ENCODE assay signal across 8 cellular contexts in genomic region chr6:37257634-37258404, GRCh38. TPM values are rescaled to one million over a fixed set of nuclear protein-coding genes. Genes with fewer than 3 reads are reported as not detected.
DNase-seq lines count a peak whose midpoint lies in the region; ATAC-seq and TF ChIP-seq lines count a peak whose summit lies in the region.

Gene TBC1D22B (plus strand): TSS chr6:37257772. CDS start chr6:37257918, 146 bp downstream.
Gene TMEM217 (minus strand): TSS chr6:37258144. CDS start chr6:37219030, 39,114 bp downstream.

- BruUV-seq in PC-3 (replicated peaks; lab: Mats Ljungman, UMichigan) = TSS peak; percentile 60

- peak within 1 kb of the TSS; percentile 96 for H3K27ac Mint-ChIP-seq in activated T-cell treated with anti-CD3 and anti-CD28 coated beads, Interleukin-2, amount 50 U/mL, for 24 hours

- H4K20me1 ChIP-seq in PC-3 (ENCODE audit: low read length) = no peaks in the 10 kb centered on the region

- H3K9ac ChIP-seq in PC-3 (ENCODE audit: low read length) (peak within 1 kb of the TSS; percentile 95), mucosa of rectum (ENCODE audit: low read depth in 1 of 2, low read length in 2 of 2) (peak within 1 kb of the TSS; percentile 94)

- H3K27me3 Mint-ChIP-seq in activated T-cell treated with anti-CD3 and anti-CD28 coated beads, Interleukin-2, amount 50 U/mL, for 24 hours = no peaks in the 10 kb centered on the region

- peak within 1 kb of the TSS; percentile 94 for H3K4me3 Mint-ChIP-seq in activated T-cell treated with anti-CD3 and anti-CD28 coated beads, Interleukin-2, amount 50 U/mL, for 24 hours

- peaks cover 49% of the 10 kb centered on the region for H3K79me2 ChIP-seq in PC-3 (ENCODE audit: low read length)

- H3K9me2 ChIP-seq in PC-3 (replicated peaks; ENCODE audit: low read length) = no peaks in the 10 kb centered on the region

- CTCF ChIA-PET in PC-3 (lab: Charles Lee) = no interaction called here

- DNase-seq in DMS153 treated with DMSO at 0.1 percent for 48 hours (lab: John Stamatoyannopoulos, UW; ENCODE audit: unreplicated experiment) (peak; percentile 75), PC-3 (peak; percentile 98), epithelial cell of proximal tubule (ENCODE audit: low read depth) (peak; percentile 64)
- DNase-seq in Jurkat, Clone E6-1 (ENCODE audit: low read depth, low spot score) = peak; percentile 88
- DNase-seq in activated T-cell treated with anti-CD3 and anti-CD28 coated beads, Interleukin-2, amount 50 U/mL, for 24 hours = peak; percentile 95
- DNase-seq in stimulated activated CD8-positive, alpha-beta memory T cell treated with anti-CD3 and anti-CD28 coated beads, Interleukin-4, amount 100 ng/mL, for 4 hours (ENCODE audit: low read depth in 2 of 2, low spot score in 1 of 2) = peak; percentile 85 to 91

- peak within 1 kb of the TSS; percentile 100 for H3K4me2 ChIP-seq in PC-3 (ENCODE audit: low read length)

- H2AFZ ChIP-seq in PC-3 (ENCODE audit: low read length) = peak within 1 kb of the TSS; percentile 97

- H3K36me3 ChIP-seq in PC-3 (ENCODE audit: low read depth, low read length) = no peaks in the 10 kb centered on the region
- no peaks in the 10 kb centered on the region for H3K36me3 ChIP-seq in mucosa of rectum (ENCODE audit: control insufficient read depth in 2 of 2, insufficient read depth in 2 of 2, low read length in 2 of 2)

- ATAC-seq in GM21717 (IDR thresholded peaks at IDR 0.05; ENCODE audit: unreplicated experiment) = peak; percentile 95
- ATAC-seq in PC-3 = peak; percentile 99

- H3K27ac ChIP-seq in PC-3 (ENCODE audit: low read length) (peak within 1 kb of the TSS; percentile 50), mucosa of rectum (ENCODE audit: low read depth in 2 of 2, low read length in 2 of 2) (peak within 1 kb of the TSS; percentile 55 to 70)

- H3K4me1 Mint-ChIP-seq in activated T-cell treated with anti-CD3 and anti-CD28 coated beads, Interleukin-2, amount 50 U/mL, for 24 hours (ENCODE audit: low read depth) = peaks cover 48% of the 10 kb centered on the region

- peaks cover 25% of the 10 kb centered on the region for H3K4me1 ChIP-seq in PC-3 (ENCODE audit: insufficient read depth, low read length)
- peaks cover 6 to 19% of the 10 kb centered on the region in 2 donors for H3K4me1 ChIP-seq in mucosa of rectum (ENCODE audit: control insufficient read depth in 2 of 2, insufficient read depth in 2 of 2, low read length in 2 of 2)

- H3K36me3 Mint-ChIP-seq in activated T-cell treated with anti-CD3 and anti-CD28 coated beads, Interleukin-2, amount 50 U/mL, for 24 hours (ENCODE audit: low read depth) = peaks cover 30% of the 10 kb centered on the region

- H3K9me3 ChIP-seq in PC-3 (ENCODE audit: low read length) (no peaks in the 10 kb centered on the region), mucosa of rectum (ENCODE audit: control insufficient read depth in 2 of 2, low read length in 2 of 2) (no peaks in the 10 kb centered on the region)

- H3F3A ChIP-seq in PC-3 (ENCODE audit: low read length, unreplicated experiment) = no peaks in the 10 kb centered on the region

- no peaks in the 10 kb centered on the region for H3K9me3 Mint-ChIP-seq in activated T-cell treated with anti-CD3 and anti-CD28 coated beads, Interleukin-2, amount 50 U/mL, for 24 hours

- H3K4me3 ChIP-seq in Jurkat, Clone E6-1 (ENCODE audit: low read length) = peak within 1 kb of the TSS; percentile 91
- H3K4me3 ChIP-seq in PC-3 (ENCODE audit: low read length) (peak within 1 kb of the TSS; percentile 98), epithelial cell of proximal tubule (ENCODE audit: low read depth, low read length) (peak within 1 kb of the TSS; percentile 98), mucosa of rectum (ENCODE audit: low read length in 2 of 2) (peak within 1 kb of the TSS; percentile 93 to 99)

- H3K27me3 ChIP-seq in PC-3 (ENCODE audit: low read length) = no peaks in the 10 kb centered on the region
- no peaks in the 10 kb centered on the region for H3K27me3 ChIP-seq in mucosa of rectum (ENCODE audit: control insufficient read depth in 2 of 2, insufficient read depth in 2 of 2, low read length in 2 of 2)

- TF ChIP-seq CTCF in PC-3 (conservative IDR thresholded peaks at IDR 0.05; ENCODE audit: low read depth, low read length) (no peak; the same call in 1 of the 2 replicates), epithelial cell of proximal tubule (conservative IDR thresholded peaks at IDR 0.05; ENCODE audit: low read depth, low read length) (no peak)

- POLR2A ChIA-PET in PC-3 (lab: Charles Lee; ENCODE audit: unreplicated experiment) = interaction anchor here (0.5 to 0.7 kb wide), 3 partner anchors 11 to 805 kb away, joined by 3 to 9 read pairs (median 4); no protein-coding TSS in a partner anchor

- intact Hi-C loops in PC-3 (cut with micrococcal nuclease) = no loop called here

RNA-seq across cellular contexts. Expression of gene TBC1D22B, which starts in this region (rescaled TPM):
- polyA plus RNA-seq in Jurkat, Clone E6-1 (2012; ENCODE audit: insufficient read depth, insufficient read length) = 10.8 TPM
- 9.1 and 9.6 TPM in 2 replicates for total RNA-seq in PC-3 (2014; rRNA removed)
- 8.8 and 9.8 TPM in 2 replicates for total RNA-seq in epithelial cell of proximal tubule

RNA-seq across cellular contexts. Expression of gene TMEM217, which starts in this region (rescaled TPM):
- polyA plus RNA-seq in Jurkat, Clone E6-1 (2012; ENCODE audit: insufficient read depth, insufficient read length) = not detected
- total RNA-seq in PC-3 (2014; rRNA removed) (2.2 and 2.4 TPM in 2 replicates), epithelial cell of proximal tubule (0.80 and 0.86 TPM in 2 replicates)

Comparison
In these comparisons a context has a peak if more than half of its experiments do, and no peak if none do; other contexts are left out.
1. Peak in every context shown above with its lines: DNase-seq, ATAC-seq, H3K4me3 ChIP-seq and H3K27ac ChIP-seq.